41 cellular contexts compared by ENCODE assay signal in genomic region chr1:216757110-216757509, GRCh38. TPM values are rescaled to one million over a fixed set of nuclear protein-coding genes. Genes with fewer than 3 reads are reported as not detected.
"Had no signal": no experiment of that assay in that cellular context is flagged by ENCODE, and none has a peak within 500 bp of the region (broad histone marks: within the 10 kb centered on the region; RNA-seq: fewer than 3 reads in every experiment).

No MANE protein-coding gene starts in this region.

- H3K4me3 Mint-ChIP-seq: activated B cell treated with CpG ODN at 0.5 μM for 24 hours; activated CD4-positive, alpha-beta memory T cell treated with anti-CD3 and anti-CD28 coated beads for 36 hours; activated CD4-positive, alpha-beta T cell treated with anti-CD3 and anti-CD28 coated beads, Interleukin-2, amount 10 ng/mL, durations not matched to agents 24 days and 14 days; activated CD8-positive, alpha-beta T cell treated with anti-CD3 and anti-CD28 coated beads for 36 hours; activated naive CD4-positive, alpha-beta T cell treated with anti-CD3 and anti-CD28 coated beads for 36 hours; activated naive CD8-positive, alpha-beta T cell treated with anti-CD3 and anti-CD28 coated beads for 36 hours; activated T-cell treated with anti-CD3 and anti-CD28 coated beads, Interleukin-2, amount 50 U/mL, for 4 hours; activated T-cell treated with anti-CD3 and anti-CD28 coated beads, Interleukin-2, amount 50 U/mL, for 72 hours; activated T-helper 1 cell treated with anti-CD3 and anti-CD28 coated beads, Interleukin-12 subunit alpha, Interleukin-12 subunit beta, Interleukin-2, Interleukin-4 antibody, amounts not matched to agents 30 ng/mL and 10 ng/mL and 1 ng/mL, durations not matched to agents 14 hours and 24 hours and 36 hours; activated T-helper 17 cell treated with anti-CD3 and anti-CD28 coated beads, Interleukin-2, amount 50 U/mL, for 72 hours; central memory CD8-positive, alpha-beta T cell; T-helper 1 cell treated with Interleukin-12 subunit alpha and Interleukin-12 subunit beta and Interleukin-4 antibody, amounts not matched to agents 30 μg/mL and 1 μg/mL, for 36 hours; T-helper 2 cell treated with Interferon-gamma antibody and Interleukin-4, amounts not matched to agents 5 μg/mL and 100 μg/mL, for 36 hours had no signal

- FAIRE-seq: astrocyte, TTC549 had no signal

- ATAC-seq: activated CD8-positive, alpha-beta T cell treated with anti-CD3 and anti-CD28 coated beads for 36 hours; activated naive CD4-positive, alpha-beta T cell treated with anti-CD3 and anti-CD28 coated beads, Interleukin-2, amount 50 U/mL, for 72 hours; activated T-cell treated with anti-CD3 and anti-CD28 coated beads, Interleukin-2, amount 50 U/mL, for 4 hours; activated T-cell treated with anti-CD3 and anti-CD28 coated beads, Interleukin-2, amount 50 U/mL, for 72 hours; activated T-helper 17 cell treated with anti-CD3 and anti-CD28 coated beads, Interleukin-2, amount 50 U/mL, for 72 hours; body of pancreas had no signal

- H3K9me3 Mint-ChIP-seq: activated B cell treated with CpG ODN at 0.5 μM for 24 hours; activated CD4-positive, alpha-beta memory T cell treated with anti-CD3 and anti-CD28 coated beads for 36 hours; activated CD4-positive, alpha-beta T cell treated with anti-CD3 and anti-CD28 coated beads, Interleukin-2, amount 10 ng/mL, durations not matched to agents 24 days and 14 days; activated naive CD8-positive, alpha-beta T cell treated with anti-CD3 and anti-CD28 coated beads for 36 hours; activated T-cell treated with anti-CD3 and anti-CD28 coated beads, Interleukin-2, amount 50 U/mL, for 72 hours; activated T-helper 1 cell treated with anti-CD3 and anti-CD28 coated beads, Interleukin-12 subunit alpha, Interleukin-12 subunit beta, Interleukin-2, Interleukin-4 antibody, amounts not matched to agents 30 ng/mL and 10 ng/mL and 1 ng/mL, durations not matched to agents 14 hours and 24 hours and 36 hours; activated T-helper 17 cell treated with anti-CD3 and anti-CD28 coated beads, Interleukin-2, amount 50 U/mL, for 72 hours; T-helper 1 cell treated with Interleukin-12 subunit alpha and Interleukin-12 subunit beta and Interleukin-4 antibody, amounts not matched to agents 30 μg/mL and 1 μg/mL, for 36 hours; T-helper 2 cell treated with Interferon-gamma antibody and Interleukin-4, amounts not matched to agents 5 μg/mL and 100 μg/mL, for 36 hours had no signal

- H3K27ac Mint-ChIP-seq: activated B cell treated with CpG ODN at 0.5 μM for 24 hours; activated CD4-positive, alpha-beta memory T cell treated with anti-CD3 and anti-CD28 coated beads for 36 hours; activated CD4-positive, alpha-beta T cell treated with anti-CD3 and anti-CD28 coated beads, Interleukin-2, amount 10 ng/mL, durations not matched to agents 24 days and 14 days; activated CD8-positive, alpha-beta T cell treated with anti-CD3 and anti-CD28 coated beads for 36 hours; activated naive CD4-positive, alpha-beta T cell treated with anti-CD3 and anti-CD28 coated beads for 36 hours; activated naive CD4-positive, alpha-beta T cell treated with anti-CD3 and anti-CD28 coated beads, Interleukin-2, amount 50 U/mL, for 72 hours; activated naive CD8-positive, alpha-beta T cell treated with anti-CD3 and anti-CD28 coated beads for 36 hours; activated T-cell treated with anti-CD3 and anti-CD28 coated beads, Interleukin-2, amount 50 U/mL, for 72 hours; activated T-helper 1 cell treated with anti-CD3 and anti-CD28 coated beads, Interleukin-12 subunit alpha, Interleukin-12 subunit beta, Interleukin-2, Interleukin-4 antibody, amounts not matched to agents 30 ng/mL and 10 ng/mL and 1 ng/mL, durations not matched to agents 14 hours and 24 hours and 36 hours; activated T-helper 17 cell treated with anti-CD3 and anti-CD28 coated beads, Interleukin-2, amount 50 U/mL, for 72 hours; T-helper 1 cell treated with Interleukin-12 subunit alpha and Interleukin-12 subunit beta and Interleukin-4 antibody, amounts not matched to agents 30 μg/mL and 1 μg/mL, for 36 hours; T-helper 2 cell treated with Interferon-gamma antibody and Interleukin-4, amounts not matched to agents 5 μg/mL and 100 μg/mL, for 36 hours had no signal

- H3K4me3 ChIP-seq: adrenal gland, body of pancreas, breast epithelium had no signal

- H3K27me3 ChIP-seq: adrenal gland, body of pancreas, brain microvascular endothelial cell, breast epithelium had no signal

- H3K27ac ChIP-seq: adrenal gland, body of pancreas, brain microvascular endothelial cell, breast epithelium, VCaP had no signal

- H3K4me1 Mint-ChIP-seq: activated B cell treated with CpG ODN at 0.5 μM for 24 hours; activated CD4-positive, alpha-beta T cell treated with anti-CD3 and anti-CD28 coated beads, Interleukin-2, amount 10 ng/mL, durations not matched to agents 24 days and 14 days; activated naive CD8-positive, alpha-beta T cell treated with anti-CD3 and anti-CD28 coated beads for 36 hours; activated T-helper 17 cell treated with anti-CD3 and anti-CD28 coated beads, Interleukin-2, amount 50 U/mL, for 72 hours; central memory CD8-positive, alpha-beta T cell had no signal

- H3K4me1 ChIP-seq: adrenal gland, body of pancreas, breast epithelium had no signal

- H3K9me3 ChIP-seq: adrenal gland, body of pancreas, breast epithelium had no signal

- DNase-seq: activated B cell treated with CpG ODN at 0.5 μM for 24 hours; activated CD4-positive, alpha-beta memory T cell treated with anti-CD3 and anti-CD28 coated beads for 36 hours; activated CD4-positive, alpha-beta T cell treated with anti-CD3 and anti-CD28 coated beads for 4 hours; activated CD4-positive, alpha-beta T cell treated with anti-CD3 and anti-CD28 coated beads, Interleukin-2, amount 10 ng/mL, durations not matched to agents 24 days and 14 days; activated CD4-positive, alpha-beta T cell treated with anti-CD3 and anti-CD28 coated beads, Interleukin-2, amount 50 U/mL, for 1 hour; activated CD4-positive, alpha-beta T cell treated with anti-CD3 and anti-CD28 coated beads, Interleukin-2, amount 50 U/mL, for 4 hours; activated CD4-positive, CD25-positive, alpha-beta regulatory T cell treated with anti-CD3 and anti-CD28 coated beads, Interleukin-2, amount 50 U/mL, for 72 hours; activated CD8-positive, alpha-beta memory T cell treated with anti-CD3 and anti-CD28 coated beads, Interleukin-2, amount 50 U/mL, for 4 hours; activated CD8-positive, alpha-beta T cell treated with anti-CD3 and anti-CD28 coated beads for 36 hours; activated effector memory CD4-positive, alpha-beta T cell treated with anti-CD3 and anti-CD28 coated beads, Interleukin-2, amount 50 U/mL, for 16 hours; activated gamma-delta T cell treated with Interleukin-2 at 50 U/mL for 16 hours; activated naive CD4-positive, alpha-beta T cell; activated naive CD4-positive, alpha-beta T cell treated with anti-CD3 and anti-CD28 coated beads for 36 hours; activated naive CD4-positive, alpha-beta T cell treated with anti-CD3 and anti-CD28 coated beads, Interleukin-2, amount 50 U/mL, for 16 hours; activated naive CD8-positive, alpha-beta T cell treated with anti-CD3 and anti-CD28 coated beads for 36 hours; activated T-cell treated with anti-CD3 and anti-CD28 coated beads for 4 hours; activated T-cell treated with anti-CD3 and anti-CD28 coated beads, Interleukin-2, amount 50 U/mL, for 1 hour; activated T-cell treated with anti-CD3 and anti-CD28 coated beads, Interleukin-2, amount 50 U/mL, for 4 hours; activated T-cell treated with anti-CD3 and anti-CD28 coated beads, Interleukin-2, amount 50 U/mL, for 72 hours; adrenal gland; amniotic stem cell; aorta; body of pancreas; brain microvascular endothelial cell; caudate nucleus; cerebellar nuclear complex; T-helper 1 cell; T-helper 2 cell; T-helper 9 cell had no signal

- H3K36me3 ChIP-seq: adrenal gland, brain microvascular endothelial cell, breast epithelium had no signal

- H3K27me3 Mint-ChIP-seq: activated B cell treated with CpG ODN at 0.5 μM for 24 hours; activated CD4-positive, alpha-beta memory T cell treated with anti-CD3 and anti-CD28 coated beads for 36 hours; activated CD4-positive, alpha-beta T cell treated with anti-CD3 and anti-CD28 coated beads, Interleukin-2, amount 10 ng/mL, durations not matched to agents 24 days and 14 days; activated CD8-positive, alpha-beta T cell treated with anti-CD3 and anti-CD28 coated beads for 36 hours; activated naive CD8-positive, alpha-beta T cell treated with anti-CD3 and anti-CD28 coated beads for 36 hours; activated T-helper 17 cell treated with anti-CD3 and anti-CD28 coated beads, Interleukin-2, amount 50 U/mL, for 72 hours; central memory CD8-positive, alpha-beta T cell had no signal

- H3K36me3 Mint-ChIP-seq: activated CD4-positive, alpha-beta memory T cell treated with anti-CD3 and anti-CD28 coated beads for 36 hours; activated naive CD4-positive, alpha-beta T cell treated with anti-CD3 and anti-CD28 coated beads, Interleukin-2, amount 50 U/mL, for 72 hours; activated naive CD8-positive, alpha-beta T cell treated with anti-CD3 and anti-CD28 coated beads for 36 hours had no signal

RNA-seq across cellular contexts. Expression of gene ESRRG, which starts 33.9 kb away (rescaled TPM):
- total RNA-seq: activated B cell treated with CpG ODN at 0.5 μM for 24 hours; activated CD4-positive, alpha-beta memory T cell treated with anti-CD3 and anti-CD28 coated beads for 36 hours; activated CD4-positive, alpha-beta T cell treated with anti-CD3 and anti-CD28 coated beads, Interleukin-2, amount 10 ng/mL, durations not matched to agents 24 days and 14 days; activated CD8-positive, alpha-beta memory T cell treated with anti-CD3 and anti-CD28 coated beads for 36 hours; activated CD8-positive, alpha-beta T cell treated with anti-CD3 and anti-CD28 coated beads for 36 hours; activated naive CD4-positive, alpha-beta T cell treated with anti-CD3 and anti-CD28 coated beads for 36 hours; activated naive CD4-positive, alpha-beta T cell treated with anti-CD3 and anti-CD28 coated beads, Interleukin-2, amount 50 U/mL, for 72 hours; activated naive CD8-positive, alpha-beta T cell treated with anti-CD3 and anti-CD28 coated beads for 36 hours; activated T-cell treated with anti-CD3 and anti-CD28 coated beads, Interleukin-2, amount 50 U/mL, for 4 hours; activated T-cell treated with anti-CD3 and anti-CD28 coated beads, Interleukin-2, amount 50 U/mL, for 72 hours; activated T-helper 1 cell treated with anti-CD3 and anti-CD28 coated beads, Interleukin-12 subunit alpha, Interleukin-12 subunit beta, Interleukin-2, Interleukin-4 antibody, amounts not matched to agents 30 ng/mL and 10 ng/mL and 1 ng/mL, durations not matched to agents 14 hours and 24 hours and 36 hours; activated T-helper 17 cell treated with anti-CD3 and anti-CD28 coated beads, Interleukin-2, amount 50 U/mL, for 72 hours; chondrocyte had no signal
